8 cellular contexts compared by ENCODE assay signal in the genomic region with DNA sequence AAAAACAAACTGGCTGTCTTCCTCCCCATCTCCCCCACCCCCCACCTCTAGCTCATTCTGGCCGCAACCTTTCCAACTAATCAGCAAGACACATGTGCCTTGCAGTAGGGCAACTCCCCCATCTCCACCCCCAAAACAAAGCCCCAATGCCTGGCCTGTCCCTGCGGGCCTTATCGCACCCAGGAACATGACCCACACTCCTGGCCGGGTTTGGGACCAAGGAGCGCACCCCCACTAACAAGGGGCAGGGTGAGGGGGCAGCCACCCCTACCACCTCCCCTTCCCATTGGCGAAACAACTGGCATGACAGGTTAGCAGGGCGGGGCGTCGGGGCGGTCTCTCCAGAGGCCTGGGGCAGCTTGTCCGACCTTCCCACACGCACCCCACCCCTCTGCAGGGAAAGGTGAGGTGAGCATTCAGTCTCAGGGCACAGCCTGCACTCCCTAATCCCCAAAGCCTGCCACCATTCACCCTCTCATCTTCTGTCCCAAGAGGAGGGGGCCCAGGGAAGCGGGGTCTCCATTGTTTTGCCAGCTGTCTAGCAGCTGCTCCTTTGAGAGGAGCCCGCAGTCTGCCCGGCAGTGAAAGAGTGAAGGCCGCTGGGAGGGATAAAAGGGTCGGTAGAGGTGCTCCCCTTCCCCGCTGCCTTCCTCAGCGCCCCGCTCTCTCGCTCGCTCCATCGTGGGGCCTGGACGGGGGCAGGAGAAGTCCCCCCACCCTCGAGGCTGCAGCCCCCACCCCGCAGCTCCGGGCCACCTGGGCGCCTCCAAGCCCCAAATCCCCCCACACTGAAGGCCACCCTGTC. TPM values are rescaled to one million over a fixed set of nuclear protein-coding genes. Genes with fewer than 3 reads are reported as not detected.
DNase-seq lines count a peak whose midpoint lies in the region; ATAC-seq, FAIRE-seq and TF ChIP-seq lines count a peak whose summit lies in the region.

No MANE protein-coding gene starts in this region.

- no peak overlapping the region for H3K27ac Mint-ChIP-seq in activated CD8-positive, alpha-beta T cell treated with anti-CD3 and anti-CD28 coated beads for 36 hours
- H3K27ac Mint-ChIP-seq in glutamatergic neuron (ENCODE audit: unreplicated experiment) = peak overlapping the region; percentile 93

- H3K27me3 Mint-ChIP-seq in activated CD8-positive, alpha-beta T cell treated with anti-CD3 and anti-CD28 coated beads for 36 hours = no peaks in the 10 kb centered on the region
- peaks cover 10% of the 10 kb centered on the region for H3K27me3 Mint-ChIP-seq in glutamatergic neuron (ENCODE audit: unreplicated experiment)

- DNase-seq in EL (peak; percentile 44), MG63 (peak; percentile 60), glutamatergic neuron (peak; percentile 77), pancreas (peak; percentile 83 to 92 (median 86)), AG08395 (ENCODE audit: low spot score) (no peak)
- no peak for DNase-seq in activated CD8-positive, alpha-beta T cell treated with anti-CD3 and anti-CD28 coated beads for 36 hours

- WGBS in pancreas, 2 donors = 5 to 9% methylated on average over 27 of the region's 28 CpGs

- no peak for FAIRE-seq in pancreas (lab: Jason Lieb, UNC)

- no peaks in the 10 kb centered on the region for H3K27me3 ChIP-seq in MG63
- no peaks in the 10 kb centered on the region for H3K27me3 ChIP-seq in pancreas

- H3K36me3 Mint-ChIP-seq in activated CD8-positive, alpha-beta T cell treated with anti-CD3 and anti-CD28 coated beads for 36 hours (ENCODE audit: low read depth) = no peaks in the 10 kb centered on the region
- H3K36me3 Mint-ChIP-seq in glutamatergic neuron (ENCODE audit: unreplicated experiment) = peaks cover 5% of the 10 kb centered on the region

- intact Hi-C loops in activated CD8-positive, alpha-beta T cell treated with anti-CD3 and anti-CD28 coated beads for 36 hours (cut with micrococcal nuclease) = loop anchor here (5.0 kb wide), 1 partner anchor 32 kb away; no protein-coding TSS in a partner anchor
- intact Hi-C loops in pancreas (cut with DNase I) = loop anchor here in 1 of 3 donors (5.0 kb wide), 1 partner anchor 32 kb away; no protein-coding TSS in a partner anchor

- H3K36me3 ChIP-seq in MG63 (no peaks in the 10 kb centered on the region), pancreas (no peaks in the 10 kb centered on the region)

- TF ChIP-seq CTCF in activated CD8-positive, alpha-beta T cell treated with anti-CD3 and anti-CD28 coated beads for 36 hours (IDR thresholded peaks at IDR 0.05) = no peak
- TF ChIP-seq CTCF in glutamatergic neuron (IDR thresholded peaks at IDR 0.05; ENCODE audit: partially characterized antibody, unreplicated experiment) (no peak), pancreas (IDR thresholded peaks at IDR 0.05) (no peak)

- 0 out of 2 replicates have a peak, but pooled peaks cover 5% of the 10 kb centered on the region for H3K9me3 ChIP-seq in MG63
- no peaks in the 10 kb centered on the region for H3K9me3 ChIP-seq in pancreas

- peaks cover 31% of the 10 kb centered on the region for H3K4me1 Mint-ChIP-seq in activated CD8-positive, alpha-beta T cell treated with anti-CD3 and anti-CD28 coated beads for 36 hours (ENCODE audit: low read depth)
- H3K4me1 Mint-ChIP-seq in glutamatergic neuron (ENCODE audit: low read depth, unreplicated experiment) = peaks cover 18% of the 10 kb centered on the region

- H3K9me3 Mint-ChIP-seq in activated CD8-positive, alpha-beta T cell treated with anti-CD3 and anti-CD28 coated beads for 36 hours = no peaks in the 10 kb centered on the region
- no peaks in the 10 kb centered on the region for H3K9me3 Mint-ChIP-seq in glutamatergic neuron (ENCODE audit: unreplicated experiment)

- H3K4me3 ChIP-seq in MG63 (peak overlapping the region; percentile 57), pancreas (peak overlapping the region; percentile 30 to 67 (median 51))

- H3K4me1 ChIP-seq in pancreas = peaks cover 17 to 31% (median 30%) of the 10 kb centered on the region in 3 donors

- CTCF ChIA-PET in activated CD8-positive, alpha-beta T cell treated with anti-CD3 and anti-CD28 coated beads for 36 hours (lab: Charles Lee) = interaction anchor here (0.6 to 10.1 kb wide), 35 partner anchors 10 to 300 kb away, joined by 3 to 355 read pairs (median 5); no protein-coding TSS in a partner anchor

- peak overlapping the region; percentile 87 to 94 (median 90) for H3K27ac ChIP-seq in pancreas

- POLR2A ChIA-PET in activated CD8-positive, alpha-beta T cell treated with anti-CD3 and anti-CD28 coated beads for 36 hours (lab: Charles Lee) = interaction anchor here (1.0 to 7.9 kb wide), 4 partner anchors 24 to 46 kb away, joined by 3 to 65 read pairs (median 6); no protein-coding TSS in a partner anchor

- ATAC-seq in activated CD8-positive, alpha-beta T cell treated with anti-CD3 and anti-CD28 coated beads for 36 hours = no peak
- ATAC-seq in pancreas = peak; percentile 41 to 69 (median 62)
- ATAC-seq in HG03039 (IDR thresholded peaks at IDR 0.05; ENCODE audit: unreplicated experiment) = no peak
- ATAC-seq in GM19452 (IDR thresholded peaks at IDR 0.05; ENCODE audit: unreplicated experiment) = no peak

- H3K4me3 Mint-ChIP-seq in activated CD8-positive, alpha-beta T cell treated with anti-CD3 and anti-CD28 coated beads for 36 hours = peak overlapping the region; percentile 53
- peak overlapping the region; percentile 93 for H3K4me3 Mint-ChIP-seq in glutamatergic neuron (ENCODE audit: unreplicated experiment)

RNA-seq across cellular contexts. Expression of a gene that starts 0.8 kb away (rescaled TPM):
- total RNA-seq in MG63 (2014; rRNA removed; shearing (Covaris generic); ENCODE audit: low replicate concordance) = 13.7 and 23.2 TPM in 2 replicates
- total RNA-seq in activated CD8-positive, alpha-beta T cell treated with anti-CD3 and anti-CD28 coated beads for 36 hours = 10 to 100 TPM; 27.5 to 29.4 TPM
- 465 TPM for total RNA-seq in glutamatergic neuron (ENCODE audit: unreplicated experiment)
- 10 to 100 TPM; 21.3 to 47.0 (median 28.9) TPM for total RNA-seq in pancreas
- 10 to 100 TPM; 48.2 to 85.3 TPM for polyA plus RNA-seq in pancreas

Comparison
In these comparisons a context has a peak if more than half of its experiments do, and no peak if none do; other contexts are left out.
1. DNase-seq: peak in EL (single experiment), MG63 (single experiment), glutamatergic neuron (single experiment) and pancreas (6 of 6); none in activated CD8-positive, alpha-beta T cell treated with anti-CD3 and anti-CD28 coated beads for 36 hours (single experiment) and AG08395 (single experiment).
2. ATAC-seq: peak in pancreas (4 of 4); none in activated CD8-positive, alpha-beta T cell treated with anti-CD3 and anti-CD28 coated beads for 36 hours (single experiment), HG03039 (single experiment) and GM19452 (single experiment).